18 cellular contexts compared by ENCODE assay signal in genomic region chrX:133849676-133850075, GRCh38.
"Had no signal": no experiment of that assay in that cellular context is flagged by ENCODE, and none has a peak within 500 bp of the region (broad histone marks: within the 10 kb centered on the region; RNA-seq: fewer than 3 reads in every experiment).

No MANE protein-coding gene starts in this region.

- H3K9me3 ChIP-seq: body of pancreas, ovary, thyroid gland had no signal

- H3K4me3 Mint-ChIP-seq: activated CD8-positive, alpha-beta T cell treated with anti-CD3 and anti-CD28 coated beads for 36 hours; activated naive CD8-positive, alpha-beta T cell; activated T-cell treated with anti-CD3 and anti-CD28 coated beads, Interleukin-2, amount 50 U/mL, for 4 hours; stimulated activated memory B cell treated with anti-CD40 and anti-IgM and Interleukin-4, amounts not matched to agents 10 μg/mL and 1 μg/mL and 100 μg/mL, for 72 hours had no signal

- H3K4me3 ChIP-seq: body of pancreas, ovary, thyroid gland had no signal

- H3K36me3 ChIP-seq: ovary, thyroid gland had no signal

- H3K27ac ChIP-seq: body of pancreas, ovary, thyroid gland had no signal

- H3K27me3 ChIP-seq: body of pancreas, ovary, thyroid gland had no signal

- H3K27me3 Mint-ChIP-seq: activated CD8-positive, alpha-beta T cell treated with anti-CD3 and anti-CD28 coated beads for 36 hours; stimulated activated memory B cell treated with anti-CD40 and anti-IgM and Interleukin-4, amounts not matched to agents 10 μg/mL and 1 μg/mL and 100 μg/mL, for 72 hours had no signal

- DNase-seq: activated CD4-positive, alpha-beta T cell treated with anti-CD3 and anti-CD28 coated beads for 4 hours; activated CD8-positive, alpha-beta T cell treated with anti-CD3 and anti-CD28 coated beads for 36 hours; activated gamma-delta T cell; activated T-cell treated with anti-CD3 and anti-CD28 coated beads, Interleukin-2, amount 50 U/mL, for 4 hours; amygdala; body of pancreas; central memory CD4-positive, alpha-beta T cell; cortex of kidney; effector CD4-positive, alpha-beta T cell; hypothalamus; kidney glomerular epithelial cell; ovary; T-helper 2 cell; thyroid gland had no signal

- FAIRE-seq: endothelial cell of umbilical vein, urothelium cell line had no signal

- H3K9me3 Mint-ChIP-seq: activated CD8-positive, alpha-beta T cell treated with anti-CD3 and anti-CD28 coated beads for 36 hours; activated T-cell treated with anti-CD3 and anti-CD28 coated beads, Interleukin-2, amount 50 U/mL, for 4 hours; stimulated activated memory B cell treated with anti-CD40 and anti-IgM and Interleukin-4, amounts not matched to agents 10 μg/mL and 1 μg/mL and 100 μg/mL, for 72 hours had no signal

- ATAC-seq: activated CD8-positive, alpha-beta T cell treated with anti-CD3 and anti-CD28 coated beads for 36 hours; activated T-cell treated with anti-CD3 and anti-CD28 coated beads, Interleukin-2, amount 50 U/mL, for 4 hours; body of pancreas; stimulated activated memory B cell treated with anti-CD40 and anti-IgM and Interleukin-4, amounts not matched to agents 10 μg/mL and 1 μg/mL and 100 μg/mL, for 72 hours had no signal

- H3K4me1 ChIP-seq: body of pancreas, thyroid gland had no signal

- H3K36me3 Mint-ChIP-seq: stimulated activated memory B cell treated with anti-CD40 and anti-IgM and Interleukin-4, amounts not matched to agents 10 μg/mL and 1 μg/mL and 100 μg/mL, for 72 hours had no signal

- H3K27ac Mint-ChIP-seq: activated CD8-positive, alpha-beta T cell treated with anti-CD3 and anti-CD28 coated beads for 36 hours; activated naive CD8-positive, alpha-beta T cell; stimulated activated memory B cell treated with anti-CD40 and anti-IgM and Interleukin-4, amounts not matched to agents 10 μg/mL and 1 μg/mL and 100 μg/mL, for 72 hours had no signal
